30 cellular contexts compared by ENCODE assay signal in genomic region chr5:61904730-61905129, GRCh38.
"Had no signal": no experiment of that assay in that cellular context is flagged by ENCODE, and none has a peak within 500 bp of the region (broad histone marks: within the 10 kb centered on the region; RNA-seq: fewer than 3 reads in every experiment).

No MANE protein-coding gene starts in this region.

- H3K27ac Mint-ChIP-seq: naive thymus-derived CD8-positive, alpha-beta T cell; natural killer cell treated with Interleukin-12 subunit alpha and Interleukin-12 subunit beta and Interleukin-15 and Interleukin-18, amount 100 ng/mL, for 72 hours; stimulated activated memory B cell treated with anti-CD40 and anti-IgM and Interleukin-4, amounts not matched to agents 10 μg/mL and 1 μg/mL and 100 μg/mL, for 72 hours; stimulated activated naive CD8-positive, alpha-beta T cell treated with anti-CD3 and anti-CD28 coated beads, Interleukin-15, amount 100 ng/mL, for 72 hours had no signal

- H3K27me3 ChIP-seq: neutrophil, pancreas, right lobe of liver, spleen, thyroid gland, tibial nerve, upper lobe of left lung, vagina had no signal

- H3K4me1 ChIP-seq: pancreas, prostate gland, right lobe of liver, spleen, thyroid gland, tibial nerve, upper lobe of left lung, vagina had no signal

- H3K4me1 Mint-ChIP-seq: naive B cell; naive thymus-derived CD8-positive, alpha-beta T cell; nephron progenitor cell; neural crest cell; stimulated activated memory B cell treated with anti-CD40 and anti-IgM and Interleukin-4, amounts not matched to agents 10 μg/mL and 1 μg/mL and 100 μg/mL, for 72 hours; stimulated activated naive CD8-positive, alpha-beta T cell treated with anti-CD3 and anti-CD28 coated beads, Interleukin-15, amount 100 ng/mL, for 72 hours had no signal

- DNase-seq: naive B cell; naive thymus-derived CD8-positive, alpha-beta T cell; nephron progenitor cell; nucleus accumbens; pancreas; retina; right cardiac atrium; right lobe of liver; spleen; stimulated activated CD4-positive, alpha-beta T cell treated with anti-CD3 and anti-CD28 coated beads, Interleukin-12 subunit alpha, Interleukin-12 subunit beta, amount 100 ng/mL, for 4 hours; stimulated activated CD4-positive, alpha-beta T cell treated with anti-CD3 and anti-CD28 coated beads, Interleukin-1b, Interleukin-23, amount 100 ng/mL, for 48 hours; stimulated activated CD4-positive, alpha-beta T cell treated with anti-CD3 and anti-CD28 coated beads, Interleukin-4, amount 100 ng/mL, for 1 hour; stimulated activated CD4-positive, alpha-beta T cell treated with anti-CD3 and anti-CD28 coated beads, Interleukin-4, amount 100 ng/mL, for 4 hours; stimulated activated CD8-positive, alpha-beta memory T cell treated with anti-CD3 and anti-CD28 coated beads, Interleukin-4, amount 100 ng/mL, for 48 hours; stimulated activated naive CD4-positive, alpha-beta T cell; stimulated activated naive CD8-positive, alpha-beta T cell treated with anti-CD3 and anti-CD28 coated beads, Interleukin-15, amount 100 ng/mL, for 72 hours; stimulated activated naive CD8-positive, alpha-beta T cell treated with anti-CD3 and anti-CD28 coated beads, Interleukin-15, Interleukin-2, amounts not matched to agents 100 U/mL and 50 U/mL, for 24 hours; thyroid gland; trophoblast cell; upper lobe of left lung had no signal

- H3K9me3 ChIP-seq: neutrophil, pancreas, prostate gland, right lobe of liver, spleen, thoracic aorta, thyroid gland, tibial nerve, upper lobe of left lung, vagina had no signal

- H3K27ac ChIP-seq: neutrophil, pancreas, prostate gland, right lobe of liver, skin epidermis, spleen, thoracic aorta, thyroid gland, tibial nerve, upper lobe of left lung, vagina had no signal

- H3K4me3 Mint-ChIP-seq: naive thymus-derived CD8-positive, alpha-beta T cell; natural killer cell treated with Interleukin-12 subunit alpha and Interleukin-12 subunit beta and Interleukin-15 and Interleukin-18, amount 100 ng/mL, for 72 hours; nephron progenitor cell; neural crest cell; stimulated activated memory B cell treated with anti-CD40 and anti-IgM and Interleukin-4, amounts not matched to agents 10 μg/mL and 1 μg/mL and 100 μg/mL, for 72 hours; stimulated activated naive CD8-positive, alpha-beta T cell treated with anti-CD3 and anti-CD28 coated beads, Interleukin-15, amount 100 ng/mL, for 72 hours had no signal

- H3K27me3 Mint-ChIP-seq: natural killer cell treated with Interleukin-12 subunit alpha and Interleukin-12 subunit beta and Interleukin-15 and Interleukin-18, amount 100 ng/mL, for 72 hours; stimulated activated memory B cell treated with anti-CD40 and anti-IgM and Interleukin-4, amounts not matched to agents 10 μg/mL and 1 μg/mL and 100 μg/mL, for 72 hours; stimulated activated naive CD8-positive, alpha-beta T cell treated with anti-CD3 and anti-CD28 coated beads, Interleukin-15, amount 100 ng/mL, for 72 hours had no signal

- H3K36me3 ChIP-seq: neutrophil, pancreas, prostate gland, right lobe of liver, spleen, thoracic aorta, thyroid gland, tibial nerve, upper lobe of left lung, vagina had no signal

- H3K36me3 Mint-ChIP-seq: naive B cell; naive thymus-derived CD8-positive, alpha-beta T cell; natural killer cell treated with Interleukin-12 subunit alpha and Interleukin-12 subunit beta and Interleukin-15 and Interleukin-18, amount 100 ng/mL, for 72 hours; stimulated activated memory B cell treated with anti-CD40 and anti-IgM and Interleukin-4, amounts not matched to agents 10 μg/mL and 1 μg/mL and 100 μg/mL, for 72 hours had no signal

- ATAC-seq: naive thymus-derived CD8-positive, alpha-beta T cell; pancreas; right cardiac atrium; right lobe of liver; stimulated activated memory B cell treated with anti-CD40 and anti-IgM and Interleukin-4, amounts not matched to agents 10 μg/mL and 1 μg/mL and 100 μg/mL, for 72 hours; stimulated activated naive CD8-positive, alpha-beta T cell treated with anti-CD3 and anti-CD28 coated beads, Interleukin-15, amount 100 ng/mL, for 72 hours; stimulated activated naive CD8-positive, alpha-beta T cell treated with anti-CD3 and anti-CD28 coated beads, Interleukin-15, Interleukin-2, amounts not matched to agents 100 U/mL and 50 U/mL, for 24 hours had no signal

- H3K4me3 ChIP-seq: pancreas, prostate gland, right lobe of liver, skin epidermis, smooth muscle cell, spleen, thoracic aorta, thyroid gland, tibial nerve, upper lobe of left lung, vagina had no signal

- H3K9me3 Mint-ChIP-seq: natural killer cell treated with Interleukin-12 subunit alpha and Interleukin-12 subunit beta and Interleukin-15 and Interleukin-18, amount 100 ng/mL, for 72 hours; nephron progenitor cell; stimulated activated memory B cell treated with anti-CD40 and anti-IgM and Interleukin-4, amounts not matched to agents 10 μg/mL and 1 μg/mL and 100 μg/mL, for 72 hours; stimulated activated naive CD8-positive, alpha-beta T cell treated with anti-CD3 and anti-CD28 coated beads, Interleukin-15, amount 100 ng/mL, for 72 hours had no signal
